ENCODE assay signal across 16 cellular contexts in the genomic region with DNA sequence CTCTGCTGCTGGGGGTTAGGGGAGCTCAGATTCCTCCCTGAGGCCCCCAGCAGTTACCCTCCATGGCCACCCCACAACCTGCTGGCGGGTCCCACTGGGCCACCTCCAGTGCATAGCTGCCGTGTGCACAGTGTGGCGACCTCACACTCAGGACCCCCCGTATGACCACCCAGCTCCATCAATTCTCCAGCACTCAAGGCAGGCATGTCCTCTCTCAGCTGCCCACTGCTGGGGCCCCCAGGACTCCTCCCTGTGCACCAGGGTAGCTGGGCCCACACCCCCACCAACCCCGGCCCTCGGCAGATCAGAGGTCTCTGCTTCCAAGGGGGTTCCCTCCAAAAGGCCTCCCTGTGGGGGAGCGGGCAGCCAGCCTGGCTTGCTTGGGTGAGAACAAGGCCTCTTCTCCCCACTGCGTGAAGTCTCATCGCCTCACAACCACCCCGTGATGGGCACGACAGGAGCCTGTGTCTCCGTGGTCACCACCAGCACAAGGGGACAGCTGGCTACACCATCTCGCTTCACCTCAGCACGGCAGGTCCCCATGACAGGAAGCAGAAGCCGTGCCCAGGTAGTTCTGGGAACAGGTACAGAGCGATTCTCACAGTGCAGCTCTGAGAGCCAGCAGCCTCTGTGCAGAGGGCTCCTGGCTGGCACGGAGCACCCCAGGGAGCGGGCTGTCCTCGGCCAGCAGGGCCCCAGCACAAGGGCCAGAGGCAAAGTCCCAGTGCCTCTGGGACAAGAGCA.
A peak's percentile ranks its signal among the peaks of the same experiment; 100 is the strongest.
DNase-seq lines count a peak whose midpoint lies in the region; ATAC-seq lines count a peak whose summit lies in the region.
"Had no signal": no experiment of that assay in that cellular context is flagged by ENCODE, and none has a peak within 500 bp of the region (broad histone marks: within the 10 kb centered on the region; RNA-seq: fewer than 3 reads in every experiment).

No MANE protein-coding gene starts in this region.

- no peak for ATAC-seq in stimulated activated naive B cell treated with anti-CD40 and anti-IgM and Interleukin-4, amounts not matched to agents 10 μg/mL and 1 μg/mL and 100 μg/mL, for 72 hours (replicated peaks)
- no peak for ATAC-seq in HG03571 (IDR thresholded peaks at IDR 0.05; ENCODE audit: unreplicated experiment)
- ATAC-seq: activated T-helper 17 cell treated with anti-CD3 and anti-CD28 coated beads, Interleukin-2, amount 50 U/mL, for 72 hours had no signal

- H3K4me3 Mint-ChIP-seq in stimulated activated naive B cell treated with anti-CD40 and anti-IgM and Interleukin-4, amounts not matched to agents 10 μg/mL and 1 μg/mL and 100 μg/mL, for 72 hours: no peak overlapping the region
- H3K4me3 Mint-ChIP-seq: activated T-helper 17 cell treated with anti-CD3 and anti-CD28 coated beads, Interleukin-2, amount 50 U/mL, for 72 hours had no signal

- DNase-seq in activated effector memory CD4-positive, alpha-beta T cell treated with anti-CD3 and anti-CD28 coated beads, Interleukin-2, amount 50 U/mL, for 16 hours: peak; percentile 62
- no peak for DNase-seq in activated effector memory CD4-positive, alpha-beta T cell treated with Interleukin-2 at 50 U/mL for 16 hours
- DNase-seq in HuH-7 (ENCODE audit: low spot score) (peak; percentile 7), hepatic stellate cell (ENCODE audit: low spot score) (peak; percentile 4), AG20443 (ENCODE audit: low spot score) (no peak), DMS79 treated with DMSO at 0.1 percent for 48 hours (lab: John Stamatoyannopoulos, UW) (no peak)
- DNase-seq in stimulated activated naive B cell treated with anti-CD40 and anti-IgM and Interleukin-4, amounts not matched to agents 10 μg/mL and 1 μg/mL and 100 μg/mL, for 72 hours: no peak
- DNase-seq: ACHN, Caco-2, GF-D8, GOT3, NCI-H1105, NCI-H2227 treated with DMSO at 0.1 percent for 48 hours, SJCRH30 had no signal

- no peaks in the 10 kb centered on the region for H3K27me3 Mint-ChIP-seq in stimulated activated naive B cell treated with anti-CD40 and anti-IgM and Interleukin-4, amounts not matched to agents 10 μg/mL and 1 μg/mL and 100 μg/mL, for 72 hours
- H3K27me3 Mint-ChIP-seq: activated T-helper 17 cell treated with anti-CD3 and anti-CD28 coated beads, Interleukin-2, amount 50 U/mL, for 72 hours had no signal

- H3K27ac Mint-ChIP-seq in stimulated activated naive B cell treated with anti-CD40 and anti-IgM and Interleukin-4, amounts not matched to agents 10 μg/mL and 1 μg/mL and 100 μg/mL, for 72 hours: peak overlapping the region; percentile 51

- peaks cover 0 to 4% of the 10 kb centered on the region in 2 donors for H3K36me3 Mint-ChIP-seq in stimulated activated naive B cell treated with anti-CD40 and anti-IgM and Interleukin-4, amounts not matched to agents 10 μg/mL and 1 μg/mL and 100 μg/mL, for 72 hours

- H3K4me1 Mint-ChIP-seq in stimulated activated naive B cell treated with anti-CD40 and anti-IgM and Interleukin-4, amounts not matched to agents 10 μg/mL and 1 μg/mL and 100 μg/mL, for 72 hours: peaks cover 9 to 19% of the 10 kb centered on the region in 2 donors

- no peaks in the 10 kb centered on the region for H3K9me3 Mint-ChIP-seq in stimulated activated naive B cell treated with anti-CD40 and anti-IgM and Interleukin-4, amounts not matched to agents 10 μg/mL and 1 μg/mL and 100 μg/mL, for 72 hours
- H3K9me3 Mint-ChIP-seq: activated T-helper 17 cell treated with anti-CD3 and anti-CD28 coated beads, Interleukin-2, amount 50 U/mL, for 72 hours had no signal

Comparison
In these comparisons a context has a peak if more than half of its experiments do, and no peak if none do; other contexts are left out.
1. DNase-seq: peak in activated effector memory CD4-positive, alpha-beta T cell treated with anti-CD3 and anti-CD28 coated beads, Interleukin-2, amount 50 U/mL, for 16 hours (single experiment), HuH-7 (single experiment) and hepatic stellate cell (single experiment); none in activated effector memory CD4-positive, alpha-beta T cell treated with Interleukin-2 at 50 U/mL for 16 hours (single experiment), stimulated activated naive B cell treated with anti-CD40 and anti-IgM and Interleukin-4, amounts not matched to agents 10 μg/mL and 1 μg/mL and 100 μg/mL, for 72 hours (single experiment), AG20443 (single experiment) and DMS79 treated with DMSO at 0.1 percent for 48 hours (single experiment).